ENCODE assay signal across 11 cellular contexts in the genomic region with DNA sequence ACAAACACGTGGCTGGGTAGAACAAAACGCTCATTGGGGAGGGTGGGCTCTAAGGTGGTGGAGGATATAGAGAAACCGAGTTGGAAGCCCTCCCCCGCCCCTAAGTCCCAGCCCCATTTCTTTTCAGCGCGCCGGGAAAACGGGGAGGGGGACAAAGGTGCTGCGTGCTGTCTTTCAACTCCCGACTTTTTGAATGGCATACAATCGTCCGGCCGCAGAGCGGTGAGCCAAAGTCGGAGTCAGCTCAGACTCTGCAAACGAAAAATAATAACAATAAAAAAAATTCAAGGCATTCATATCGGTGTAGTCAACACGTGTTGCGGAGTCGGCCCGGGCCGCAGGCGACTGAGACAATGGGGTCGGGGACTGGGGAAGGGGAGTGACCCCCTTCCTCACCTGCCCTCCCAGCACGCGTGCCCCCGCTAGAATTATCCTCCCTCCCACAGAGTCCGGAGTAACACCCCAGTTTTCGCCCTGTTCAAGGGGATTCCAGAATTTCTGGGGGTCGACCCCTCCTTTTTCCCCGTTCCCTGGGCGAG. TPM values are rescaled to one million over a fixed set of nuclear protein-coding genes. Genes with fewer than 3 reads are reported as not detected.
DNase-seq lines count a peak whose midpoint lies in the region; ATAC-seq lines count a peak whose summit lies in the region.
"Had no signal": no experiment of that assay in that cellular context is flagged by ENCODE, and none has a peak within 500 bp of the region (broad histone marks: within the 10 kb centered on the region; RNA-seq: fewer than 3 reads in every experiment).

No MANE protein-coding gene starts in this region.

- intact Hi-C loops in left colon (cut with DNase I, micrococcal nuclease), result no loop called here

- in situ Hi-C loops in HAP-1 (cut with MboI; ENCODE audit: low sequenced_read_pairs), result no loop called here

- no peaks in the 10 kb centered on the region for H3K9me3 ChIP-seq in HAP-1

- H3K4me1 ChIP-seq in HAP-1, result peaks cover 8% of the 10 kb centered on the region; the same call in 1 of the 2 replicates

- no peak for ATAC-seq in activated CD8-positive, alpha-beta memory T cell treated with anti-CD3 and anti-CD28 coated beads, Interleukin-2, amount 10 ng/mL, durations not matched to agents 7 days and 5 days
- ATAC-seq in left colon (peak; percentile 34), GM18858 (IDR thresholded peaks at IDR 0.05; ENCODE audit: unreplicated experiment) (no peak)

- no peak overlapping the region for H3K4me3 Mint-ChIP-seq in activated CD8-positive, alpha-beta memory T cell treated with anti-CD3 and anti-CD28 coated beads, Interleukin-2, amount 10 ng/mL, durations not matched to agents 7 days and 5 days

- H3K9me3 Mint-ChIP-seq in activated CD8-positive, alpha-beta memory T cell treated with anti-CD3 and anti-CD28 coated beads, Interleukin-2, amount 10 ng/mL, durations not matched to agents 7 days and 5 days (ENCODE audit: low read depth), result no peaks in the 10 kb centered on the region

- 0 out of 2 replicates have a peak, but pooled peaks cover 11% of the 10 kb centered on the region for H3K36me3 ChIP-seq in HAP-1 (replicated peaks)

- peaks cover 82% of the 10 kb centered on the region for H3K27me3 Mint-ChIP-seq in activated CD8-positive, alpha-beta memory T cell treated with anti-CD3 and anti-CD28 coated beads, Interleukin-2, amount 10 ng/mL, durations not matched to agents 7 days and 5 days

- CTCF ChIA-PET in activated CD8-positive, alpha-beta memory T cell treated with anti-CD3 and anti-CD28 coated beads, Interleukin-2, amount 10 ng/mL, durations not matched to agents 7 days and 5 days (lab: Charles Lee), result interaction anchor here (0.8 to 2.8 kb wide), 4 partner anchors 12 to 116 kb away, joined by 3 to 8 read pairs (median 4); no protein-coding TSS in a partner anchor

- DNase-seq in AG08396 (ENCODE audit: low spot score) (peak; percentile 10), HAP-1 (ENCODE audit: low spot score in 2 of 2) (peak; percentile 43 to 69), left colon (no peak), DMS153 (lab: John Stamatoyannopoulos, UW) (no peak), caudate nucleus (lab: John Stamatoyannopoulos, UW) (no peak)
- DNase-seq in activated CD8-positive, alpha-beta memory T cell treated with anti-CD3 and anti-CD28 coated beads, Interleukin-2, amount 10 ng/mL, durations not matched to agents 7 days and 5 days, result peak; percentile 38
- DNase-seq in NK-92 treated with Interleukin-12 subunit alpha and Interleukin-12 subunit beta, amount 100 ng/mL, for 24 hours (lab: John Stamatoyannopoulos, UW), result no peak

- H3K27ac Mint-ChIP-seq in activated CD8-positive, alpha-beta memory T cell treated with anti-CD3 and anti-CD28 coated beads, Interleukin-2, amount 10 ng/mL, durations not matched to agents 7 days and 5 days, result peak overlapping the region; percentile 30

- no peak overlapping the region for H3K27ac ChIP-seq in caudate nucleus (ENCODE audit: low read depth, low read length)

- peaks cover 21% of the 10 kb centered on the region for H3K4me1 Mint-ChIP-seq in activated CD8-positive, alpha-beta memory T cell treated with anti-CD3 and anti-CD28 coated beads, Interleukin-2, amount 10 ng/mL, durations not matched to agents 7 days and 5 days

- H3K4me3 ChIP-seq in HAP-1, result peak overlapping the region; percentile 88

- H3K36me3 Mint-ChIP-seq in activated CD8-positive, alpha-beta memory T cell treated with anti-CD3 and anti-CD28 coated beads, Interleukin-2, amount 10 ng/mL, durations not matched to agents 7 days and 5 days, result no peaks in the 10 kb centered on the region

- peaks cover 27% of the 10 kb centered on the region for H3K27me3 ChIP-seq in HAP-1 (ENCODE audit: low read depth)

RNA-seq across cellular contexts. Expression of a gene that starts 1.8 kb away (rescaled TPM):
- total RNA-seq in activated CD8-positive, alpha-beta memory T cell treated with anti-CD3 and anti-CD28 coated beads, Interleukin-2, amount 10 ng/mL, durations not matched to agents 7 days and 5 days, result not detected
- under 1 TPM in 1 of 2 donors, not detected in 1; 0.40 TPM for total RNA-seq in left colon
- total RNA-seq: bronchial epithelial cell had no signal

RNA-seq across cellular contexts. Expression of a gene that starts 27.0 kb away (rescaled TPM):
- not detected for total RNA-seq in activated CD8-positive, alpha-beta memory T cell treated with anti-CD3 and anti-CD28 coated beads, Interleukin-2, amount 10 ng/mL, durations not matched to agents 7 days and 5 days
- not detected for total RNA-seq in left colon
- total RNA-seq: bronchial epithelial cell, mononuclear cell, RPMI7951 had no signal

RNA-seq across cellular contexts. Expression of a gene that starts 50.8 kb away (rescaled TPM):
- 100 to 1,000 TPM; 125 to 127 TPM for total RNA-seq in activated CD8-positive, alpha-beta memory T cell treated with anti-CD3 and anti-CD28 coated beads, Interleukin-2, amount 10 ng/mL, durations not matched to agents 7 days and 5 days
- total RNA-seq in left colon, result 100 to 1,000 TPM; 101 to 123 TPM

Comparison
In these comparisons a context has a peak if more than half of its experiments do, and no peak if none do; other contexts are left out.
1. DNase-seq: peak in AG08396 (single experiment), HAP-1 (2 of 2) and activated CD8-positive, alpha-beta memory T cell treated with anti-CD3 and anti-CD28 coated beads, Interleukin-2, amount 10 ng/mL, durations not matched to agents 7 days and 5 days (single experiment); none in left colon (0 of 2), DMS153 (single experiment), NK-92 treated with Interleukin-12 subunit alpha and Interleukin-12 subunit beta, amount 100 ng/mL, for 24 hours (single experiment) and caudate nucleus (0 of 61).